Comparison of ENCODE assay signal across 18 cellular contexts in the genomic region with DNA sequence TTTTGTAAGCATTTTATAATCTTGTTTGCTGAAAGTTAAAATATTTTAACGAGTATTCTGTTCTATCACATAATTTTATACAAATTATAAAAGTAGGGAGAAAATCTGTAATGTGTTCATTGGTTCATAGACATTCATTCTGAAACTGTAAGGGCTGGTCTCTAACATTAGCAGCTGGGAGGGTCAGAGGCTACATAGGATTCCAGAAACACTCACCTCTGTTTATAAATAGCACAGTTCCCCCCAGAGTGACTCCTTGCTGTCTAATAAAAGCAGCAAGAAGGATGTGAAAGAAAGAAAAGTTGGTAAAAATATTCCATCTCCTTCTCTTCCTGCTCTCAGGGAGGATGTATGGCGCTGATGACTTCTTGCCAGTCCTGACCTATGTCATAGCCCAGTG. TPM values are rescaled to one million over a fixed set of nuclear protein-coding genes. Genes with fewer than 3 reads are reported as not detected.
DNase-seq lines count a peak whose midpoint lies in the region; ATAC-seq, FAIRE-seq and TF ChIP-seq lines count a peak whose summit lies in the region.
"Had no signal": no experiment of that assay in that cellular context is flagged by ENCODE, and none has a peak within 500 bp of the region (broad histone marks: within the 10 kb centered on the region; RNA-seq: fewer than 3 reads in every experiment).

No MANE protein-coding gene starts in this region.

- H2AFZ ChIP-seq in PC-3 (ENCODE audit: low read length): no peak overlapping the region

- no peak for DNase-seq in PC-3
- DNase-seq in epithelial cell of prostate (ENCODE audit: low read depth, low spot score): no peak
- no peak for DNase-seq in psoas muscle
- no peak for DNase-seq in SHP77 treated with DMSO at 0.1 percent for 48 hours (lab: John Stamatoyannopoulos, UW)
- no peak for DNase-seq in ureter (ENCODE audit: low spot score)
- no peak for DNase-seq in KG1 (lab: John Stamatoyannopoulos, UW)
- DNase-seq: activated effector memory CD4-positive, alpha-beta T cell treated with anti-CD3 and anti-CD28 coated beads, Interleukin-2, amount 50 U/mL, for 16 hours; amygdala; C1 segment of cervical spinal cord; Kasumi-1; left ventricle myocardium superior; naive B cell; NCI-H146; Right ventricle myocardium superior had no signal

- peak; percentile 87 for FAIRE-seq in G401.6 (lab: Jason Lieb, UNC)

- H4K20me1 ChIP-seq in PC-3 (ENCODE audit: low read length): no peaks in the 10 kb centered on the region

- H3K27me3 ChIP-seq in PC-3 (ENCODE audit: low read length) (no peaks in the 10 kb centered on the region), psoas muscle (ENCODE audit: insufficient read depth in 3 of 3, low read length in 2 of 3) (no peaks in the 10 kb centered on the region)
- H3K27me3 ChIP-seq: gastroesophageal sphincter had no signal

- peak overlapping the region; percentile 96 for H3K27ac ChIP-seq in PC-3 (ENCODE audit: low read length)
- peak overlapping the region; percentile 98 for H3K27ac ChIP-seq in epithelial cell of prostate
- peak overlapping the region; percentile 41 for H3K27ac ChIP-seq in psoas muscle

- 0 out of 2 replicates have a peak overlapping the region, but pooled peaks have one; percentile 81 for H3K9ac ChIP-seq in PC-3 (ENCODE audit: low read length)

- intact Hi-C loops in PC-3 (cut with micrococcal nuclease): loop anchor here (5.0 kb wide), 1 partner anchor 105 kb away; no protein-coding TSS in a partner anchor
- intact Hi-C loops in psoas muscle (cut with DNase I): loop anchor here (5.0 to 10.0 kb wide), 3 partner anchors 55 to 300 kb away; no protein-coding TSS in a partner anchor

- no peaks in the 10 kb centered on the region for H3K9me3 ChIP-seq in PC-3 (ENCODE audit: low read length)
- H3K9me3 ChIP-seq in psoas muscle: no peaks in the 10 kb centered on the region
- H3K9me3 ChIP-seq: gastroesophageal sphincter had no signal

- no TSS peak for BruUV-seq in PC-3 (replicated peaks; lab: Mats Ljungman, UMichigan)

- peaks cover 63% of the 10 kb centered on the region for H3K36me3 ChIP-seq in PC-3 (ENCODE audit: low read depth, low read length)
- H3K36me3 ChIP-seq in psoas muscle (ENCODE audit: insufficient read depth in 1 of 2, low read depth in 1 of 2): peaks cover 0 to 25% of the 10 kb centered on the region in 2 donors

- ATAC-seq in PC-3: no peak
- ATAC-seq in psoas muscle: no peak
- no peak for ATAC-seq in GM18868 (IDR thresholded peaks at IDR 0.05; ENCODE audit: unreplicated experiment)
- ATAC-seq: activated CD4-positive, CD25-positive, alpha-beta regulatory T cell treated with anti-CD3 and anti-CD28 coated beads, Interleukin-2, amount 50 U/mL, for 24 hours; gastroesophageal sphincter; left ventricle myocardium superior had no signal

- H3K4me2 ChIP-seq in PC-3 (ENCODE audit: low read length): peak overlapping the region; percentile 80

- peaks cover 16% of the 10 kb centered on the region for H3F3A ChIP-seq in PC-3 (ENCODE audit: low read length, unreplicated experiment)

- H3K4me3 ChIP-seq in PC-3 (ENCODE audit: low read length): 0 out of 2 replicates have a peak overlapping the region, but pooled peaks have one; percentile 52
- H3K4me3 ChIP-seq in psoas muscle: no peak overlapping the region
- H3K4me3 ChIP-seq: gastroesophageal sphincter had no signal

- peaks cover 55% of the 10 kb centered on the region for H3K4me1 ChIP-seq in PC-3 (ENCODE audit: insufficient read depth, low read length)
- H3K4me1 ChIP-seq in psoas muscle: peaks cover 70% of the 10 kb centered on the region

- 81 to 89% (median 82%) methylated on average over 2 of the region's 2 CpGs for WGBS in psoas muscle, 3 donors

- TF ChIP-seq CTCF in PC-3 (conservative IDR thresholded peaks at IDR 0.05; ENCODE audit: low read depth, low read length) (no peak), psoas muscle (IDR thresholded peaks at IDR 0.05) (no peak)

- H3K9me2 ChIP-seq in PC-3 (replicated peaks; ENCODE audit: low read length): no peaks in the 10 kb centered on the region

- H3K79me2 ChIP-seq in PC-3 (ENCODE audit: low read length): peaks cover 83% of the 10 kb centered on the region

- CTCF ChIA-PET in PC-3 (lab: Charles Lee): no interaction called here

- POLR2A ChIA-PET in PC-3 (lab: Charles Lee; ENCODE audit: unreplicated experiment): interaction anchor here (2.5 kb wide), 1 partner anchor 17 kb away, joined by 12 read pairs; no protein-coding TSS in a partner anchor

RNA-seq across cellular contexts. Expression of a gene that starts 25.3 kb away (rescaled TPM):
- total RNA-seq in PC-3 (2014; rRNA removed) (107 and 113 TPM in 2 replicates), psoas muscle (100 to 1,000 TPM in 1 of 4 donors, 10 to 100 TPM in 3; 64.2 to 121 (median 89.5) TPM), ureter (63.4 TPM)
- polyA plus RNA-seq in psoas muscle: 100 to 1,000 TPM in 2 of 3 donors, 10 to 100 TPM in 1; 95.4 to 114 (median 112) TPM

Comparison
In these comparisons a context has a peak if more than half of its experiments do, and no peak if none do; other contexts are left out.
1. H3K27ac ChIP-seq: peak in every context shown above with its lines; median percentile 98 in epithelial cell of prostate; 96 in PC-3; 41 in psoas muscle.